18 cellular contexts compared by ENCODE assay signal in the genomic region with DNA sequence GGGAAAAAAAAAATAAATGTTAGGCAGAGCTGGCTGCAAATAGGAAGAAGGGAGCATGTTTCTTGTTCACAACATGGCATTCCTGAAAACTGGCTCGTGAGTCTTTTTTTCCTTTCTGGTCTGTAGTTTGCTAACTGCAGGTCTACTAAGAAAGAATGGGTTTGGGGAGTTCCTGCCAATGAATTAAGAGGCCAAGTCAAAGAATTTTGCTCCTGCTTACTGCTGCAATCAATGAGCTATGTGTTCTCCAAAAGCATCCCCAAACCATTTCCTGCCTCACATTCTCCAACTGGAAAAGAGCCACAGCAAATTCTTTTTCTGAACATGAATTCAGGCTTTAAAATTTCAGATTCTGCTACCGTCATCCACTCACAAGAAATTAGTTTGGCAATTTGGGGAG.
"Had no signal": no experiment of that assay in that cellular context is flagged by ENCODE, and none has a peak within 500 bp of the region (broad histone marks: within the 10 kb centered on the region; RNA-seq: fewer than 3 reads in every experiment).

No MANE protein-coding gene starts in this region.

- H3K9me3 Mint-ChIP-seq: activated B cell treated with CpG ODN at 0.5 μM for 24 hours; activated CD4-positive, alpha-beta memory T cell treated with anti-CD3 and anti-CD28 coated beads, Interleukin-2, amount 10 ng/mL, durations not matched to agents 7 days and 5 days; brain; natural killer cell treated with Interleukin-12 subunit alpha and Interleukin-12 subunit beta and Interleukin-15 and Interleukin-18, amount 100 ng/mL, for 72 hours had no signal

- H3K4me1 Mint-ChIP-seq: activated B cell treated with CpG ODN at 0.5 μM for 24 hours; activated CD4-positive, alpha-beta memory T cell treated with anti-CD3 and anti-CD28 coated beads, Interleukin-2, amount 10 ng/mL, durations not matched to agents 7 days and 5 days; activated CD8-positive, alpha-beta memory T cell treated with anti-CD3 and anti-CD28 coated beads, Interleukin-2, amount 10 ng/mL, durations not matched to agents 7 days and 5 days had no signal

- H3K79me2 ChIP-seq: parathyroid adenoma had no signal

- H3K27me3 Mint-ChIP-seq: activated B cell treated with CpG ODN at 0.5 μM for 24 hours; activated naive CD8-positive, alpha-beta T cell; brain had no signal

- H3K27me3 ChIP-seq: colonic mucosa, neutrophil, spleen, thyroid gland had no signal

- H3K36me3 ChIP-seq: colonic mucosa, lower lobe of right lung, neutrophil, spleen, thyroid gland had no signal

- H2AFZ ChIP-seq: parathyroid adenoma had no signal

- H3K9ac ChIP-seq: parathyroid adenoma had no signal

- H3K27ac Mint-ChIP-seq: activated B cell treated with CpG ODN at 0.5 μM for 24 hours; activated CD4-positive, alpha-beta memory T cell treated with anti-CD3 and anti-CD28 coated beads, Interleukin-2, amount 10 ng/mL, durations not matched to agents 7 days and 5 days; activated CD8-positive, alpha-beta memory T cell treated with anti-CD3 and anti-CD28 coated beads, Interleukin-2, amount 10 ng/mL, durations not matched to agents 7 days and 5 days; activated naive CD8-positive, alpha-beta T cell; brain; natural killer cell treated with Interleukin-12 subunit alpha and Interleukin-12 subunit beta and Interleukin-15 and Interleukin-18, amount 100 ng/mL, for 72 hours had no signal

- H3K9me3 ChIP-seq: colonic mucosa, lower lobe of right lung, neutrophil, spleen, thyroid gland had no signal

- H3K4me1 ChIP-seq: colonic mucosa, lower lobe of right lung, parathyroid adenoma, spleen, thyroid gland had no signal

- H3K36me3 Mint-ChIP-seq: activated CD8-positive, alpha-beta memory T cell treated with anti-CD3 and anti-CD28 coated beads, Interleukin-2, amount 10 ng/mL, durations not matched to agents 7 days and 5 days; activated naive CD8-positive, alpha-beta T cell; natural killer cell treated with Interleukin-12 subunit alpha and Interleukin-12 subunit beta and Interleukin-15 and Interleukin-18, amount 100 ng/mL, for 72 hours had no signal

- ATAC-seq: activated CD8-positive, alpha-beta memory T cell treated with anti-CD3 and anti-CD28 coated beads, Interleukin-2, amount 10 ng/mL, durations not matched to agents 7 days and 5 days; lower lobe of right lung; natural killer cell treated with Interleukin-12 subunit alpha and Interleukin-12 subunit beta and Interleukin-15 and Interleukin-18, amount 100 ng/mL, for 72 hours; sciatic nerve had no signal

- DNase-seq: activated B cell treated with CpG ODN at 0.5 μM for 24 hours; activated CD4-positive, alpha-beta memory T cell treated with anti-CD3 and anti-CD28 coated beads, Interleukin-2, amount 10 ng/mL, durations not matched to agents 7 days and 5 days; activated CD4-positive, alpha-beta T cell treated with anti-CD3 and anti-CD28 coated beads for 48 hours; activated CD8-positive, alpha-beta memory T cell treated with anti-CD3 and anti-CD28 coated beads, Interleukin-2, amount 10 ng/mL, durations not matched to agents 7 days and 5 days; caudate nucleus; colonic mucosa; foreskin fibroblast; lower lobe of right lung; spleen; stimulated activated CD4-positive, alpha-beta T cell treated with anti-CD3 and anti-CD28 coated beads, Interleukin-4, amount 100 ng/mL, for 4 hours; stimulated activated naive CD4-positive, alpha-beta T cell; thyroid gland had no signal

- H3K4me3 Mint-ChIP-seq: activated B cell treated with CpG ODN at 0.5 μM for 24 hours; activated CD4-positive, alpha-beta memory T cell treated with anti-CD3 and anti-CD28 coated beads, Interleukin-2, amount 10 ng/mL, durations not matched to agents 7 days and 5 days; activated CD8-positive, alpha-beta memory T cell treated with anti-CD3 and anti-CD28 coated beads, Interleukin-2, amount 10 ng/mL, durations not matched to agents 7 days and 5 days; activated naive CD8-positive, alpha-beta T cell; brain; natural killer cell treated with Interleukin-12 subunit alpha and Interleukin-12 subunit beta and Interleukin-15 and Interleukin-18, amount 100 ng/mL, for 72 hours had no signal

- H3K27ac ChIP-seq: colonic mucosa, lower lobe of right lung, neutrophil, parathyroid adenoma, spleen, thyroid gland had no signal

- H3K4me3 ChIP-seq: colonic mucosa, lower lobe of right lung, spleen, thyroid gland had no signal
